27 cellular contexts compared by ENCODE assay signal in genomic region chr5:37996918-37997317, GRCh38.
"Had no signal": no experiment of that assay in that cellular context is flagged by ENCODE, and none has a peak within 500 bp of the region (broad histone marks: within the 10 kb centered on the region; RNA-seq: fewer than 3 reads in every experiment).

No MANE protein-coding gene starts in this region.

- H3K9me3 ChIP-seq: colonic mucosa, esophagus squamous epithelium, gastrocnemius medialis, gastroesophageal sphincter, heart left ventricle, heart right ventricle had no signal

- H3K27ac ChIP-seq: colonic mucosa, coronary artery, dorsolateral prefrontal cortex, epithelial cell of prostate, esophagus squamous epithelium, foreskin keratinocyte, gastrocnemius medialis, gastroesophageal sphincter, heart left ventricle, heart right ventricle had no signal

- H3K4me1 ChIP-seq: colonic mucosa, esophagus squamous epithelium, foreskin keratinocyte, heart left ventricle had no signal

- ATAC-seq: effector memory CD8-positive, alpha-beta T cell; esophagus mucosa; foreskin keratinocyte; gastrocnemius medialis; gastroesophageal sphincter; heart left ventricle; heart right ventricle had no signal

- H3K4me3 ChIP-seq: colonic mucosa, coronary artery, dorsolateral prefrontal cortex, esophagus squamous epithelium, gastrocnemius medialis, gastroesophageal sphincter, heart left ventricle, heart right ventricle had no signal

- DNase-seq: colonic mucosa; cortex of kidney; dermis blood vessel endothelial cell; dorsolateral prefrontal cortex; effector CD4-positive, alpha-beta T cell; effector CD8-positive, alpha-beta T cell; effector memory CD4-positive, alpha-beta T cell; effector memory CD8-positive, alpha-beta T cell; endodermal cell; erythroblast; esophagus squamous epithelium; foreskin fibroblast; foreskin keratinocyte; foreskin melanocyte; gastrocnemius medialis; glutamatergic neuron; head of caudate nucleus; heart left ventricle; heart right ventricle had no signal

- FAIRE-seq: colon, endometrium, endothelial cell of umbilical vein, frontal cortex had no signal

- H3K27me3 ChIP-seq: colonic mucosa, esophagus squamous epithelium, foreskin keratinocyte, gastrocnemius medialis, gastroesophageal sphincter, heart left ventricle, heart right ventricle had no signal

- H3K36me3 ChIP-seq: colonic mucosa, esophagus squamous epithelium, gastrocnemius medialis, gastroesophageal sphincter, heart left ventricle, heart right ventricle had no signal
